Comparison of ENCODE assay signal across 1 cellular context in the genomic region with DNA sequence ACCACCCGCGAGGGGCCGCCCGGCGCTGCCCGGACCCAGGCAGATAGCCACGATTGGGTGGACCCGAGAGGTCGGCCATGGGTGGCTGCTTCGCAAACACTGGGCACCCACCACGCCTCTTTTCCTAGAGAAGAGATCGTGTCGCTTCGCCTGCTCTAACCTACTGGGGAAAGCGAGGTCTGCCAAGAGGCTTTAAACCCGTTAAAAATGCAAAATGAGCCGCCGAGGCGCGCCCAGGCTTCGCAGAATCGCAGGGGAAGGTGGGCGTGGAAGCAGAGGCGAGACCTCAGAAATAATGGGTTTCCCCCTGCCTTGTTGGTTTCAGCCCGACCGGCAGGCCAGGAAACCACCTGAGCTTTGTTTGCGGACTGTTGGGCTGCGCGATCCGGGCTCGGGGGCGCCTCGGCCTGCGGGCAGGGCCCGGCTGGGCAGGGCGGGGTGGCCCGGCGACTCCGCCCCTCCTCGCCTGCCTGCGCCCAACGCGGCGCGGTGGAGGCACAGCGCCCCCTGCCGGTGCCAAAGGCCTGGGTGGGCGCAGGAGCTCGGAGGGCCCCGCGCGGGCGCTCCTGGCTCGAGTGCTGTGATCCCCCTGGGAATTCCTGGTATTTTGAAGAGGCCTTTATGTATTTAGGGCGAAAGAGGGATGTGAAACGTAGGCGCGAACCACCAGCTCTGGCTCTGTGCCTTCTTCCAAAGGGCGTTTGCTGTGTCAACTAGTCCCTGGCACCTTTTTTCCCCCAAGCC.
TF ChIP-seq lines count a peak whose summit lies in the region.

No MANE protein-coding gene starts in this region.

TF ChIP-seq in IMR-90, 13 proteins besides CTCF, POLR2A, EP300 and RAD21:
- TF ChIP-seq MAZ (IDR thresholded peaks at IDR 0.05; ENCODE audit: borderline replicate concordance, low read depth, low read length), result peak; percentile 94; the same call in 1 of the 2 replicates
- no peak for TF ChIP-seq FOS (IDR thresholded peaks at IDR 0.05; ENCODE audit: low read depth, low read length)
- 0 out of 2 replicates have a peak, but pooled peaks have one; percentile 2 for TF ChIP-seq BHLHE40 (IDR thresholded peaks at IDR 0.05; ENCODE audit: low read depth, low read length)
- peak; percentile 56; the same call in 1 of the 2 replicates for TF ChIP-seq MXI1 (IDR thresholded peaks at IDR 0.05; ENCODE audit: borderline replicate concordance, low read depth, low read length)
- peak; percentile 90 for TF ChIP-seq SMC3 (IDR thresholded peaks at IDR 0.05; ENCODE audit: low read depth, low read length)
- TF ChIP-seq USF2 (IDR thresholded peaks at IDR 0.05; ENCODE audit: low read depth, low read length), result no peak
